ENCODE assay signal across 8 cellular contexts in the genomic region with DNA sequence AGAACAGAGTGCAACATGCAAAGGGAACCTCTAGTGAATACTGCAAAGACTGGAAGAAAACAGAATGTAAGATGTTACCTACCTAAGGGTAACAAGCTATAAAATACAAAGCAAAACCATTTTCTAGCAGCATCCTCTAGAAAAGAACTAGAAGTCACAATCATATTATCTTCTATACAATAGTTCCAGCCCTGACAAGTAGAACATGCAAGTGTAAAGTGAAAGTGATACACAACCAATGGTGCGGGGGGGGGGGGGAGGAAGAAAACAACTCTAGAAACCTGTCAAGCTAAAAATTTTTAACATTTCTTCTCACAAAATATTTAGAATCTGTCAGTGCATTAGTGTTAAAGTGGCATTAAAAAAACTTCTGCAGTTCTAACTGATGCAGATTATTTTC. TPM values are rescaled to one million over a fixed set of nuclear protein-coding genes. Genes with fewer than 3 reads are reported as not detected.
DNase-seq lines count a peak whose midpoint lies in the region; ATAC-seq, FAIRE-seq and TF ChIP-seq lines count a peak whose summit lies in the region.
"Not testable (repeated sequence)": the region's sequence is repeated elsewhere in the genome, so short reads cannot be mapped to it uniquely, and the experiment has no call there.

No MANE protein-coding gene starts in this region.

- not testable (repeated sequence) for H3K9me3 ChIP-seq in CD8-positive, alpha-beta T cell (ENCODE audit: low read length)

- H3K27ac ChIP-seq in CD8-positive, alpha-beta T cell (ENCODE audit: low read depth, low read length) = not testable (repeated sequence)

- peak overlapping the region; percentile 2 for H3K27ac Mint-ChIP-seq in CD8-positive, alpha-beta T cell
- peak overlapping the region; percentile 66 to 74 for H3K27ac Mint-ChIP-seq in T-cell
- peak overlapping the region; percentile 74 for H3K27ac Mint-ChIP-seq in activated CD4-positive, alpha-beta T cell treated with anti-CD3 and anti-CD28 coated beads, Interleukin-2, amount 10 ng/mL, durations not matched to agents 7 days and 5 days
- peak overlapping the region; percentile 56 for H3K27ac Mint-ChIP-seq in activated T-helper 17 cell treated with anti-CD3 and anti-CD28 coated beads, Interleukin-2, amount 50 U/mL, for 72 hours
- H3K27ac Mint-ChIP-seq in stimulated activated memory B cell treated with anti-CD40 and anti-IgM and Interleukin-4, amounts not matched to agents 10 μg/mL and 1 μg/mL and 100 μg/mL, for 72 hours = peak overlapping the region; percentile 22

- peak; percentile 28 for FAIRE-seq in colon (lab: Jason Lieb, UNC)

- H3K36me3 Mint-ChIP-seq in CD8-positive, alpha-beta T cell = peaks cover 66% of the 10 kb centered on the region
- peaks cover 39% of the 10 kb centered on the region for H3K36me3 Mint-ChIP-seq in T-cell
- H3K36me3 Mint-ChIP-seq in activated CD4-positive, alpha-beta T cell treated with anti-CD3 and anti-CD28 coated beads, Interleukin-2, amount 10 ng/mL, durations not matched to agents 7 days and 5 days (ENCODE audit: low read depth) = peaks cover 69% of the 10 kb centered on the region
- H3K36me3 Mint-ChIP-seq in activated T-helper 17 cell treated with anti-CD3 and anti-CD28 coated beads, Interleukin-2, amount 50 U/mL, for 72 hours (ENCODE audit: low read depth) = peaks cover 99% of the 10 kb centered on the region
- peaks cover 37% of the 10 kb centered on the region for H3K36me3 Mint-ChIP-seq in stimulated activated memory B cell treated with anti-CD40 and anti-IgM and Interleukin-4, amounts not matched to agents 10 μg/mL and 1 μg/mL and 100 μg/mL, for 72 hours

- peak overlapping the region; percentile 37 for H3K4me3 Mint-ChIP-seq in CD8-positive, alpha-beta T cell
- H3K4me3 Mint-ChIP-seq in T-cell = peak overlapping the region in 2 of 3 donors; percentile 35 to 41
- peak overlapping the region; percentile 2 for H3K4me3 Mint-ChIP-seq in activated CD4-positive, alpha-beta T cell treated with anti-CD3 and anti-CD28 coated beads, Interleukin-2, amount 10 ng/mL, durations not matched to agents 7 days and 5 days
- H3K4me3 Mint-ChIP-seq in activated T-helper 17 cell treated with anti-CD3 and anti-CD28 coated beads, Interleukin-2, amount 50 U/mL, for 72 hours = peak overlapping the region; percentile 33
- H3K4me3 Mint-ChIP-seq in stimulated activated memory B cell treated with anti-CD40 and anti-IgM and Interleukin-4, amounts not matched to agents 10 μg/mL and 1 μg/mL and 100 μg/mL, for 72 hours = peak overlapping the region; percentile 7

- not testable (repeated sequence) for H3K4me3 ChIP-seq in CD8-positive, alpha-beta T cell (ENCODE audit: low read depth, low read length)

- not testable (repeated sequence) for H3K9me3 Mint-ChIP-seq in CD8-positive, alpha-beta T cell; T-cell; activated CD4-positive, alpha-beta T cell treated with anti-CD3 and anti-CD28 coated beads, Interleukin-2, amount 10 ng/mL, durations not matched to agents 7 days and 5 days; activated T-helper 17 cell treated with anti-CD3 and anti-CD28 coated beads, Interleukin-2, amount 50 U/mL, for 72 hours; stimulated activated memory B cell treated with anti-CD40 and anti-IgM and Interleukin-4, amounts not matched to agents 10 μg/mL and 1 μg/mL and 100 μg/mL, for 72 hours

- peaks cover 32% of the 10 kb centered on the region for H3K4me1 Mint-ChIP-seq in CD8-positive, alpha-beta T cell (ENCODE audit: low read depth)
- H3K4me1 Mint-ChIP-seq in T-cell = peaks cover 37 to 48% (median 43%) of the 10 kb centered on the region in 3 donors
- peaks cover 60% of the 10 kb centered on the region for H3K4me1 Mint-ChIP-seq in activated CD4-positive, alpha-beta T cell treated with anti-CD3 and anti-CD28 coated beads, Interleukin-2, amount 10 ng/mL, durations not matched to agents 7 days and 5 days
- H3K4me1 Mint-ChIP-seq in activated T-helper 17 cell treated with anti-CD3 and anti-CD28 coated beads, Interleukin-2, amount 50 U/mL, for 72 hours = peaks cover 12% of the 10 kb centered on the region
- H3K4me1 Mint-ChIP-seq in stimulated activated memory B cell treated with anti-CD40 and anti-IgM and Interleukin-4, amounts not matched to agents 10 μg/mL and 1 μg/mL and 100 μg/mL, for 72 hours = peaks cover 18% of the 10 kb centered on the region

- H3K4me1 ChIP-seq in CD8-positive, alpha-beta T cell (ENCODE audit: insufficient read depth, low read length) = not testable (repeated sequence)

- POLR2A ChIA-PET in CD8-positive, alpha-beta T cell (lab: Charles Lee); activated CD4-positive, alpha-beta T cell treated with anti-CD3 and anti-CD28 coated beads, Interleukin-2, amount 10 ng/mL, durations not matched to agents 7 days and 5 days (lab: Charles Lee): not testable (repeated sequence)
- POLR2A ChIA-PET in T-cell (lab: Charles Lee) = interaction anchor here in 1 of 2 donors (0.6 kb wide), 1 partner anchor 12 kb away, joined by 3 read pairs; no protein-coding TSS in a partner anchor

- ATAC-seq in CD8-positive, alpha-beta T cell = peak; percentile 44
- ATAC-seq in GM18868 (IDR thresholded peaks at IDR 0.05; ENCODE audit: unreplicated experiment) = peak; percentile 22
- peak; percentile 27 for ATAC-seq in HG02798 (IDR thresholded peaks at IDR 0.05; ENCODE audit: poor library complexity, unreplicated experiment)
- peak in 2 of 4 experiments; percentile 37 to 55 for ATAC-seq in T-cell (replicated peaks in 1 of 4)
- ATAC-seq in activated T-helper 17 cell treated with anti-CD3 and anti-CD28 coated beads, Interleukin-2, amount 50 U/mL, for 72 hours (replicated peaks); stimulated activated memory B cell treated with anti-CD40 and anti-IgM and Interleukin-4, amounts not matched to agents 10 μg/mL and 1 μg/mL and 100 μg/mL, for 72 hours: not testable (repeated sequence)

- not testable (repeated sequence) for TF ChIP-seq CTCF in CD8-positive, alpha-beta T cell (IDR thresholded peaks at IDR 0.05)

- H3K27me3 ChIP-seq in CD8-positive, alpha-beta T cell (ENCODE audit: insufficient read depth, low read length) = not testable (repeated sequence)

- peaks cover 27% of the 10 kb centered on the region for H3K36me3 ChIP-seq in CD8-positive, alpha-beta T cell (ENCODE audit: insufficient read depth, low read length)

- not testable (repeated sequence) for H3K27me3 Mint-ChIP-seq in CD8-positive, alpha-beta T cell (ENCODE audit: low read depth); T-cell; activated CD4-positive, alpha-beta T cell treated with anti-CD3 and anti-CD28 coated beads, Interleukin-2, amount 10 ng/mL, durations not matched to agents 7 days and 5 days; activated T-helper 17 cell treated with anti-CD3 and anti-CD28 coated beads, Interleukin-2, amount 50 U/mL, for 72 hours; stimulated activated memory B cell treated with anti-CD40 and anti-IgM and Interleukin-4, amounts not matched to agents 10 μg/mL and 1 μg/mL and 100 μg/mL, for 72 hours

- not testable (repeated sequence) for DNase-seq in CD8-positive, alpha-beta T cell; T-cell; activated CD4-positive, alpha-beta T cell treated with anti-CD3 and anti-CD28 coated beads, Interleukin-2, amount 10 ng/mL, durations not matched to agents 7 days and 5 days

- intact Hi-C loops in CD8-positive, alpha-beta T cell (cut with DNase I, micrococcal nuclease) = not testable (repeated sequence)

- CTCF ChIA-PET in CD8-positive, alpha-beta T cell (lab: Charles Lee); T-cell (lab: Charles Lee); activated CD4-positive, alpha-beta T cell treated with anti-CD3 and anti-CD28 coated beads, Interleukin-2, amount 10 ng/mL, durations not matched to agents 7 days and 5 days (lab: Charles Lee): not testable (repeated sequence)

RNA-seq across cellular contexts. Expression of gene ABCE1, which starts 38.1 kb away (rescaled TPM):
- 10 to 100 TPM; 68.8 to 70.9 TPM for total RNA-seq in CD8-positive, alpha-beta T cell
- 10 to 100 TPM; 47.7 to 73.8 (median 65.4) TPM for total RNA-seq in T-cell
- 10 to 100 TPM; 62.1 to 72.3 TPM for total RNA-seq in activated CD4-positive, alpha-beta T cell treated with anti-CD3 and anti-CD28 coated beads, Interleukin-2, amount 10 ng/mL, durations not matched to agents 7 days and 5 days
- total RNA-seq in activated T-helper 17 cell treated with anti-CD3 and anti-CD28 coated beads, Interleukin-2, amount 50 U/mL, for 72 hours = 100 to 1,000 TPM in 1 of 2 donors, 10 to 100 TPM in 1; 99.9 to 137 TPM

RNA-seq across cellular contexts. Expression of gene ANAPC10, which starts 38.2 kb away (rescaled TPM):
- 10 to 100 TPM; 24.5 to 26.7 TPM for total RNA-seq in CD8-positive, alpha-beta T cell
- total RNA-seq in T-cell = 10 to 100 TPM; 13.0 to 21.3 (median 16.3) TPM
- total RNA-seq in activated CD4-positive, alpha-beta T cell treated with anti-CD3 and anti-CD28 coated beads, Interleukin-2, amount 10 ng/mL, durations not matched to agents 7 days and 5 days = 10 to 100 TPM; 23.5 to 25.4 TPM
- total RNA-seq in activated T-helper 17 cell treated with anti-CD3 and anti-CD28 coated beads, Interleukin-2, amount 50 U/mL, for 72 hours = 10 to 100 TPM; 21.8 to 32.5 TPM

RNA-seq across cellular contexts. Expression of gene OTUD4, which starts 44.2 kb away (rescaled TPM):
- 10 to 100 TPM; 67.5 to 70.6 TPM for total RNA-seq in CD8-positive, alpha-beta T cell
- 10 to 100 TPM; 38.8 to 70.1 (median 49.1) TPM for total RNA-seq in T-cell
- total RNA-seq in activated CD4-positive, alpha-beta T cell treated with anti-CD3 and anti-CD28 coated beads, Interleukin-2, amount 10 ng/mL, durations not matched to agents 7 days and 5 days = 10 to 100 TPM; 47.3 to 56.9 TPM
- 10 to 100 TPM; 50.8 to 71.4 TPM for total RNA-seq in activated T-helper 17 cell treated with anti-CD3 and anti-CD28 coated beads, Interleukin-2, amount 50 U/mL, for 72 hours

Comparison
In these comparisons a context has a peak if more than half of its experiments do, and no peak if none do; other contexts are left out.
1. H3K27ac Mint-ChIP-seq: peak in every context shown above with its lines; median percentile 74 in activated CD4-positive, alpha-beta T cell treated with anti-CD3 and anti-CD28 coated beads, Interleukin-2, amount 10 ng/mL, durations not matched to agents 7 days and 5 days; 70 in T-cell; 56 in activated T-helper 17 cell treated with anti-CD3 and anti-CD28 coated beads, Interleukin-2, amount 50 U/mL, for 72 hours; 22 in stimulated activated memory B cell treated with anti-CD40 and anti-IgM and Interleukin-4, amounts not matched to agents 10 μg/mL and 1 μg/mL and 100 μg/mL, for 72 hours; 2 in CD8-positive, alpha-beta T cell.